Comparison of ENCODE assay signal across 1 cellular context in genomic region chr7:44281811-44282600, GRCh38.
TF ChIP-seq lines count a peak whose summit lies in the region.

No MANE protein-coding gene starts in this region.

TF ChIP-seq in SK-N-SH treated with all-trans-retinoic acid at 6 μM for 48 hours, 23 proteins besides CTCF, POLR2A, EP300 and RAD21 (continued from another document):
- no peak for TF ChIP-seq POU6F1 (CRISPR knock-in tag; IDR thresholded peaks at IDR 0.05; ENCODE audit: borderline replicate concordance, low read depth)
- TF ChIP-seq PPARA (CRISPR knock-in tag; IDR thresholded peaks at IDR 0.05; ENCODE audit: borderline replicate concordance): no peak
- TF ChIP-seq ZFP30 (CRISPR knock-in tag; IDR thresholded peaks at IDR 0.05): no peak
- TF ChIP-seq, protein P1, sequence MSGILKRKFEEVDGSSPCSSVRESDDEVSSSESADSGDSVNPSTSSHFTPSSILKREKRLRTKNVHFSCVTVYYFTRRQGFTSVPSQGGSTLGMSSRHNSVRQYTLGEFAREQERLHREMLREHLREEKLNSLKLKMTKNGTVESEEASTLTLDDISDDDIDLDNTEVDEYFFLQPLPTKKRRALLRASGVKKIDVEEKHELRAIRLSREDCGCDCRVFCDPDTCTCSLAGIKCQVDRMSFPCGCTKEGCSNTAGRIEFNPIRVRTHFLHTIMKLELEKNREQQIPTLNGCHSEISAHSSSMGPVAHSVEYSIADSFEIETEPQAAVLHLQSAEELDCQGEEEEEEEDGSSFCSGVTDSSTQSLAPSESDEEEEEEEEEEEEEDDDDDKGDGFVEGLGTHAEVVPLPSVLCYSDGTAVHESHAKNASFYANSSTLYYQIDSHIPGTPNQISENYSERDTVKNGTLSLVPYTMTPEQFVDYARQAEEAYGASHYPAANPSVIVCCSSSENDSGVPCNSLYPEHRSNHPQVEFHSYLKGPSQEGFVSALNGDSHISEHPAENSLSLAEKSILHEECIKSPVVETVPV (CRISPR knock-in tag; IDR thresholded peaks at IDR 0.05): no peak
- TF ChIP-seq ZNF8 (CRISPR knock-in tag; IDR thresholded peaks at IDR 0.05): no peak
- no peak for TF ChIP-seq RARB (CRISPR knock-in tag; IDR thresholded peaks at IDR 0.05)
- TF ChIP-seq, protein P2, sequence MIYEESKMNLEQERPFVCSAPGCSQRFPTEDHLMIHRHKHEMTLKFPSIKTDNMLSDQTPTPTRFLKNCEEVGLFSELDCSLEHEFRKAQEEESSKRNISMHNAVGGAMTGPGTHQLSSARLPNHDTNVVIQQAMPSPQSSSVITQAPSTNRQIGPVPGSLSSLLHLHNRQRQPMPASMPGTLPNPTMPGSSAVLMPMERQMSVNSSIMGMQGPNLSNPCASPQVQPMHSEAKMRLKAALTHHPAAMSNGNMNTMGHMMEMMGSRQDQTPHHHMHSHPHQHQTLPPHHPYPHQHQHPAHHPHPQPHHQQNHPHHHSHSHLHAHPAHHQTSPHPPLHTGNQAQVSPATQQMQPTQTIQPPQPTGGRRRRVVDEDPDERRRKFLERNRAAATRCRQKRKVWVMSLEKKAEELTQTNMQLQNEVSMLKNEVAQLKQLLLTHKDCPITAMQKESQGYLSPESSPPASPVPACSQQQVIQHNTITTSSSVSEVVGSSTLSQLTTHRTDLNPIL (CRISPR knock-in tag; IDR thresholded peaks at IDR 0.05; ENCODE audit: low read depth): no peak
TF ChIP-seq in SK-N-SH treated with all-trans-retinoic acid at 6 μM for 48 hours: peak in this region for 0.
